In genomic region chr11:69637956-69638871, GRCh38 we compare ENCODE assay signal across 9 cellular contexts. TPM values are rescaled to one million over a fixed set of nuclear protein-coding genes. Genes with fewer than 3 reads are reported as not detected.
A peak's percentile ranks its signal among the peaks of the same experiment; 100 is the strongest.
DNase-seq lines count a peak whose midpoint lies in the region; ATAC-seq and TF ChIP-seq lines count a peak whose summit lies in the region.
"Had no signal": no experiment of that assay in that cellular context is flagged by ENCODE, and none has a peak within 500 bp of the region (broad histone marks: within the 10 kb centered on the region; RNA-seq: fewer than 3 reads in every experiment).

No MANE protein-coding gene starts in this region.

- H3K4me1 ChIP-seq in PC-3 (ENCODE audit: insufficient read depth, low read length) (peaks cover 24% of the 10 kb centered on the region), endodermal cell (ENCODE audit: control insufficient read depth, insufficient read depth, low read length) (peaks cover 11% of the 10 kb centered on the region), mucosa of descending colon (ENCODE audit: low read depth) (peaks cover 47% of the 10 kb centered on the region)

- TF ChIP-seq CTCF in GM13977 (IDR thresholded peaks at IDR 0.05; ENCODE audit: extremely low read depth, insufficient read depth, missing control alignments) (no peak), PC-3 (conservative IDR thresholded peaks at IDR 0.05; ENCODE audit: low read depth, low read length) (no peak), endodermal cell (conservative IDR thresholded peaks at IDR 0.05) (no peak), mucosa of descending colon (IDR thresholded peaks at IDR 0.05) (no peak)

- peak overlapping the region; percentile 84 for H3K27ac ChIP-seq in PC-3 (ENCODE audit: low read length)
- peak overlapping the region; percentile 91 for H3K27ac ChIP-seq in endodermal cell (ENCODE audit: low read depth, low read length)

- ATAC-seq in PC-3 (peak; percentile 22), mucosa of descending colon (peak; percentile 33), GM19023 (IDR thresholded peaks at IDR 0.05; ENCODE audit: unreplicated experiment) (no peak), GM19395 (IDR thresholded peaks at IDR 0.05; ENCODE audit: unreplicated experiment) (no peak), GM21529 (IDR thresholded peaks at IDR 0.05; ENCODE audit: unreplicated experiment) (no peak)

- CTCF ChIA-PET in PC-3 (lab: Charles Lee) = no interaction called here

- peak overlapping the region; percentile 99 for H3K4me3 ChIP-seq in PC-3 (ENCODE audit: low read length)
- peak overlapping the region; percentile 79 for H3K4me3 ChIP-seq in endodermal cell (ENCODE audit: low read length)
- no peak overlapping the region for H3K4me3 ChIP-seq in mucosa of descending colon

- peak overlapping the region; percentile 98 for H3K4me2 ChIP-seq in PC-3 (ENCODE audit: low read length)

- DNase-seq in GM13977 (ENCODE audit: low spot score) (peak; percentile 64), PC-3 (peak; percentile 74), endodermal cell (peak; percentile 93), mucosa of descending colon (peak; percentile 68 to 78 (median 77)), AML-193 (lab: John Stamatoyannopoulos, UW) (no peak)

- no peaks in the 10 kb centered on the region for H3K9me2 ChIP-seq in PC-3 (replicated peaks; ENCODE audit: low read length)

- no peaks in the 10 kb centered on the region for H3K36me3 Mint-ChIP-seq in endodermal cell (ENCODE audit: low read depth)

- peaks cover 17% of the 10 kb centered on the region for H4K20me1 ChIP-seq in PC-3 (ENCODE audit: low read length)

- H3K79me2 ChIP-seq in PC-3 (ENCODE audit: low read length) = peaks cover 42% of the 10 kb centered on the region

- H3K9ac ChIP-seq in PC-3 (ENCODE audit: low read length) (peak overlapping the region; percentile 97), endodermal cell (ENCODE audit: extremely low read depth, low read length, poor library complexity, severe bottlenecking) (peak overlapping the region; percentile 67)

- intact Hi-C loops in PC-3 (cut with micrococcal nuclease) = loop anchor here (2.0 to 5.0 kb wide), 2 partner anchors 195 to 271 kb away; no protein-coding TSS in a partner anchor
- intact Hi-C loops in mucosa of descending colon (cut with DNase I, micrococcal nuclease) = no loop called here

- H3K9me3 ChIP-seq in PC-3 (ENCODE audit: low read length) (no peaks in the 10 kb centered on the region), endodermal cell (ENCODE audit: control insufficient read depth, low read length) (no peaks in the 10 kb centered on the region), mucosa of descending colon (no peaks in the 10 kb centered on the region)

- H3K9me3 Mint-ChIP-seq in endodermal cell = no peaks in the 10 kb centered on the region
- H3K9me3 Mint-ChIP-seq: T-helper 1 cell treated with Interleukin-12 subunit alpha and Interleukin-12 subunit beta and Interleukin-4 antibody, amounts not matched to agents 30 μg/mL and 1 μg/mL, for 36 hours had no signal

- in situ Hi-C loops in GM13977 (cut with MboI; ENCODE audit: low pct_unique_long_range_greater_than_20kb, low sequenced_read_pairs, unreplicated experiment) = loop anchor here (10.0 kb wide), 1 partner anchor 543 kb away; no protein-coding TSS in a partner anchor

- peak overlapping the region; percentile 93 for H3K4me3 Mint-ChIP-seq in endodermal cell
- H3K4me3 Mint-ChIP-seq: T-helper 1 cell treated with Interleukin-12 subunit alpha and Interleukin-12 subunit beta and Interleukin-4 antibody, amounts not matched to agents 30 μg/mL and 1 μg/mL, for 36 hours had no signal

- 1% methylated on average over 13 to 76 of the region's 76 CpGs for WGBS in endodermal cell (ENCODE audit: insufficient coverage in 1 of 2, insufficient read length in 1 of 2), 2 experiments

- H3K27me3 Mint-ChIP-seq in endodermal cell (ENCODE audit: insufficient read depth) = peaks cover 7% of the 10 kb centered on the region

- no peaks in the 10 kb centered on the region for H3F3A ChIP-seq in PC-3 (ENCODE audit: low read length, unreplicated experiment)

- H3K27me3 ChIP-seq in PC-3 (ENCODE audit: low read length) = no peaks in the 10 kb centered on the region
- peaks cover 43% of the 10 kb centered on the region for H3K27me3 ChIP-seq in endodermal cell (ENCODE audit: control insufficient read depth, insufficient read depth, low read length, poor library complexity, severe bottlenecking)

- H3K4me1 Mint-ChIP-seq in endodermal cell = peaks cover 22% of the 10 kb centered on the region

- POLR2A ChIA-PET in PC-3 (lab: Charles Lee; ENCODE audit: unreplicated experiment) = interaction anchor here (0.5 to 1.2 kb wide), 4 partner anchors 195 to 515 kb away, joined by 3 to 6 read pairs (median 5); no protein-coding TSS in a partner anchor

- H3K36me3 ChIP-seq in PC-3 (ENCODE audit: low read depth, low read length) (peaks cover 11% of the 10 kb centered on the region), endodermal cell (ENCODE audit: control insufficient read depth, insufficient read depth, low read length) (no peaks in the 10 kb centered on the region), mucosa of descending colon (ENCODE audit: low read depth) (no peaks in the 10 kb centered on the region)

- peak overlapping the region; percentile 98 for H3K27ac Mint-ChIP-seq in endodermal cell
- H3K27ac Mint-ChIP-seq: T-helper 1 cell treated with Interleukin-12 subunit alpha and Interleukin-12 subunit beta and Interleukin-4 antibody, amounts not matched to agents 30 μg/mL and 1 μg/mL, for 36 hours had no signal

- BruUV-seq in PC-3 (replicated peaks; lab: Mats Ljungman, UMichigan) = TSS peak; percentile 12

- peak overlapping the region; percentile 80 for H2AFZ ChIP-seq in PC-3 (ENCODE audit: low read length)

RNA-seq across cellular contexts. Expression of gene CCND1, which starts 2.7 kb away (rescaled TPM):
- total RNA-seq in PC-3 (2014; rRNA removed) (868 and 934 TPM in 2 replicates), endodermal cell (100 to 1,000 TPM in 1 of 2 donors, 10 to 100 TPM in 1; 65.7 to 214 TPM), mucosa of descending colon (10 to 100 TPM; 44.6 to 82.4 (median 58.9) TPM)
- polyA plus RNA-seq in endodermal cell (2013, experiment 1 of 2) = 203 TPM
- polyA plus RNA-seq in endodermal cell (2013, experiment 2 of 2) = 171 TPM

RNA-seq across cellular contexts. Expression of gene LTO1, which starts 36.9 kb away (rescaled TPM):
- total RNA-seq in PC-3 (2014; rRNA removed) = 37.5 and 46.1 TPM in 2 replicates
- total RNA-seq in endodermal cell = 10 to 100 TPM; 23.2 to 32.2 TPM
- polyA plus RNA-seq in endodermal cell (2013, experiment 1 of 2) = 20.9 TPM
- polyA plus RNA-seq in endodermal cell (2013, experiment 2 of 2) = 17.8 TPM
- total RNA-seq in mucosa of descending colon = 10 to 100 TPM; 21.8 to 30.5 (median 22.4) TPM

Comparison
In these comparisons a context has a peak if more than half of its experiments do, and no peak if none do; other contexts are left out.
1. DNase-seq: peak in GM13977 (single experiment), PC-3 (single experiment), endodermal cell (single experiment) and mucosa of descending colon (3 of 3); none in AML-193 (0 of 2).
2. ATAC-seq: peak in PC-3 (single experiment) and mucosa of descending colon (single experiment); none in GM19023 (single experiment), GM19395 (single experiment) and GM21529 (single experiment).